ENCODE assay signal across 11 cellular contexts in genomic region chr14:101839236-101839635, GRCh38.
DNase-seq lines count a peak whose midpoint lies in the region; ATAC-seq and TF ChIP-seq lines count a peak whose summit lies in the region.
"Had no signal": no experiment of that assay in that cellular context is flagged by ENCODE, and none has a peak within 500 bp of the region (broad histone marks: within the 10 kb centered on the region; RNA-seq: fewer than 3 reads in every experiment).

No MANE protein-coding gene starts in this region.

- H3K79me2 ChIP-seq in DND-41 (ENCODE audit: insufficient read depth, low read length) (peaks cover 98% of the 10 kb centered on the region), Karpas-422 (ENCODE audit: low read length) (peaks cover 75% of the 10 kb centered on the region)

- H3K4me3 ChIP-seq in DND-41 (ENCODE audit: low read depth in 1 of 2, low read length in 2 of 2) (no peak overlapping the region), Karpas-422 (ENCODE audit: low read length) (no peak overlapping the region)
- H3K4me3 ChIP-seq: vagina had no signal

- H3K27me3 ChIP-seq in DND-41 (ENCODE audit: insufficient read depth, low read length, poor library complexity) (no peaks in the 10 kb centered on the region), Karpas-422 (ENCODE audit: low read length) (no peaks in the 10 kb centered on the region)
- H3K27me3 ChIP-seq: vagina had no signal

- TF ChIP-seq CTCF in DND-41 (IDR thresholded peaks at IDR 0.05; ENCODE audit: borderline replicate concordance, extremely low read depth, low read length, poor library complexity, severe bottlenecking) = no peak

- H3K36me3 ChIP-seq in DND-41 (ENCODE audit: insufficient read depth, low read length) (peaks cover 24% of the 10 kb centered on the region), Karpas-422 (ENCODE audit: insufficient read depth, low read length) (no peaks in the 10 kb centered on the region)
- H3K36me3 ChIP-seq: vagina had no signal

- H3K9ac ChIP-seq in DND-41 (ENCODE audit: low read depth, low read length) = no peak overlapping the region
- peak overlapping the region; percentile 22; the same call in 1 of the 2 replicates for H3K9ac ChIP-seq in Karpas-422 (ENCODE audit: low read length)
- H3K9ac ChIP-seq: parathyroid adenoma had no signal

- peak overlapping the region; percentile 55 for H3K27ac ChIP-seq in DND-41 (ENCODE audit: low read length)
- H3K27ac ChIP-seq in Karpas-422 (ENCODE audit: low read length) = peak overlapping the region; percentile 92
- H3K27ac ChIP-seq: parathyroid adenoma, vagina had no signal

- H3K9me3 ChIP-seq in DND-41 (ENCODE audit: insufficient read depth, low read length, severe bottlenecking) (no peaks in the 10 kb centered on the region), Karpas-422 (ENCODE audit: low read length) (no peaks in the 10 kb centered on the region)
- H3K9me3 ChIP-seq: vagina had no signal

- peak; percentile 82 for ATAC-seq in DND-41 (ENCODE audit: insufficient read depth, low read depth)
- peak; percentile 52 for ATAC-seq in GM21423 (IDR thresholded peaks at IDR 0.05; ENCODE audit: unreplicated experiment)

- H4K20me1 ChIP-seq in DND-41 (ENCODE audit: insufficient read depth, low read length) (peaks cover 79% of the 10 kb centered on the region), Karpas-422 (ENCODE audit: insufficient read depth, low read depth, low read length) (no peaks in the 10 kb centered on the region)

- H3K4me2 ChIP-seq in DND-41 (ENCODE audit: insufficient read depth, low read length) (no peak overlapping the region), Karpas-422 (ENCODE audit: low read depth, low read length, poor library complexity, severe bottlenecking) (peak overlapping the region; percentile 37)

- H3K9me2 ChIP-seq in Karpas-422 (replicated peaks; ENCODE audit: insufficient read depth, low read length) = no peaks in the 10 kb centered on the region

- H3K4me1 ChIP-seq in DND-41 (ENCODE audit: insufficient read depth, low read length) = peaks cover 55% of the 10 kb centered on the region
- peaks cover 100% of the 10 kb centered on the region for H3K4me1 ChIP-seq in Karpas-422 (ENCODE audit: low read length)

- no peak overlapping the region for H2AFZ ChIP-seq in DND-41 (ENCODE audit: low read depth, low read length)
- H2AFZ ChIP-seq in Karpas-422 (ENCODE audit: low read length) = no peak overlapping the region
- H2AFZ ChIP-seq: parathyroid adenoma had no signal

- DNase-seq in DND-41 (peak; percentile 66), Karpas-422 (peak; percentile 84), NCI-H1092 treated with DMSO at 0.1 percent for 48 hours (lab: John Stamatoyannopoulos, UW) (no peak), dedifferentiated amniotic fluid mesenchymal stem cell (ENCODE audit: extremely low spot score) (no peak), cerebellar cortex (ENCODE audit: low spot score) (no peak), T1000 (lab: John Stamatoyannopoulos, UW) (no peak)
- peak; percentile 27 for DNase-seq in effector CD4-positive, alpha-beta T cell
- DNase-seq: NCI-H1417 had no signal

Comparison
In these comparisons a context has a peak if more than half of its experiments do, and no peak if none do; other contexts are left out.
1. DNase-seq: peak in DND-41 (single experiment), Karpas-422 (single experiment) and effector CD4-positive, alpha-beta T cell (single experiment); none in NCI-H1092 treated with DMSO at 0.1 percent for 48 hours (single experiment), dedifferentiated amniotic fluid mesenchymal stem cell (single experiment), cerebellar cortex (single experiment) and T1000 (single experiment).